1 cellular context compared by ENCODE assay signal in the genomic region with DNA sequence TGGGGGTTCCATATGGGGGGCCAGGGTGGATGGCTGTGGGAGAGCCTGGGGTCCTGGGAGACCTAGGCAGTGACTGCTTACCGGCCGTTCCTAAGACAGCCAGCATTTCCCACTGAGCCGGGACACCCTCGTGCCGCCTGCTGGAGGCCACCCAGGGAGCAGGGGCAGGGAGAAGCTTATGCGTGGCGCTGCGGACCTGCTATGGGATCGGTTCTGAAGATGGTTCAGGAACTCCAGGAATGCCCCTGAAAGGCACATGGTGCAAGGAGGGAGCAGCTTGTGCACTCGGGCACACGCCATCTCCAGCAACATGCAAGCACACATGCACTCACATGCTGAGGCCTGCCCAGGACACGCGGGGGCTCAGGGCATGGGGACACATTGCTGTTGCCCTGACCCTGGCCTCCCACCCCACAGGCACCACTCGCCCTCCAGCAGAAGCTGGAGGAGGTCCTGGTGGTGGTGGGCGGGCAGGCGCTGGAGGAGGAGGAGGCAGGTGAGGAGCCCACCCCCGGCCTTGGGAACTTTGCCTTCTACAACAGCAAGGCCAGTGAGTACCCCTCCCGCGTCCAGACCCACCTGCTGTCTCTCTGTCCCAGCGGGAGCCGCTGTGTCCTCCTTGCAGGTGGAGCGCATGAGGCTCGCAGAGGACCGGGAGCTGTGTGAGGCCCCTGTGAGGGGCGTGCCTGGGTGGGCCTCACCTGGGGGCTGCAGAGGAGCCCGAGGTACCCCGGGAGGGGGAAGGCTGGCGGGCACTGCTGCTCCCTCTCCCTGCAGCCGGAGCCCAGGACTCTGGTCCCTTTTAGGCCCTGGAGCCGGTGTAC.
A peak's percentile ranks its signal among the peaks of the same experiment; 100 is the strongest.
TF ChIP-seq lines count a peak whose summit lies in the region.

No MANE protein-coding gene starts in this region.

TF ChIP-seq in HEK293, 187 proteins besides CTCF, POLR2A, EP300 and RAD21:
- TF ChIP-seq, protein P1, sequence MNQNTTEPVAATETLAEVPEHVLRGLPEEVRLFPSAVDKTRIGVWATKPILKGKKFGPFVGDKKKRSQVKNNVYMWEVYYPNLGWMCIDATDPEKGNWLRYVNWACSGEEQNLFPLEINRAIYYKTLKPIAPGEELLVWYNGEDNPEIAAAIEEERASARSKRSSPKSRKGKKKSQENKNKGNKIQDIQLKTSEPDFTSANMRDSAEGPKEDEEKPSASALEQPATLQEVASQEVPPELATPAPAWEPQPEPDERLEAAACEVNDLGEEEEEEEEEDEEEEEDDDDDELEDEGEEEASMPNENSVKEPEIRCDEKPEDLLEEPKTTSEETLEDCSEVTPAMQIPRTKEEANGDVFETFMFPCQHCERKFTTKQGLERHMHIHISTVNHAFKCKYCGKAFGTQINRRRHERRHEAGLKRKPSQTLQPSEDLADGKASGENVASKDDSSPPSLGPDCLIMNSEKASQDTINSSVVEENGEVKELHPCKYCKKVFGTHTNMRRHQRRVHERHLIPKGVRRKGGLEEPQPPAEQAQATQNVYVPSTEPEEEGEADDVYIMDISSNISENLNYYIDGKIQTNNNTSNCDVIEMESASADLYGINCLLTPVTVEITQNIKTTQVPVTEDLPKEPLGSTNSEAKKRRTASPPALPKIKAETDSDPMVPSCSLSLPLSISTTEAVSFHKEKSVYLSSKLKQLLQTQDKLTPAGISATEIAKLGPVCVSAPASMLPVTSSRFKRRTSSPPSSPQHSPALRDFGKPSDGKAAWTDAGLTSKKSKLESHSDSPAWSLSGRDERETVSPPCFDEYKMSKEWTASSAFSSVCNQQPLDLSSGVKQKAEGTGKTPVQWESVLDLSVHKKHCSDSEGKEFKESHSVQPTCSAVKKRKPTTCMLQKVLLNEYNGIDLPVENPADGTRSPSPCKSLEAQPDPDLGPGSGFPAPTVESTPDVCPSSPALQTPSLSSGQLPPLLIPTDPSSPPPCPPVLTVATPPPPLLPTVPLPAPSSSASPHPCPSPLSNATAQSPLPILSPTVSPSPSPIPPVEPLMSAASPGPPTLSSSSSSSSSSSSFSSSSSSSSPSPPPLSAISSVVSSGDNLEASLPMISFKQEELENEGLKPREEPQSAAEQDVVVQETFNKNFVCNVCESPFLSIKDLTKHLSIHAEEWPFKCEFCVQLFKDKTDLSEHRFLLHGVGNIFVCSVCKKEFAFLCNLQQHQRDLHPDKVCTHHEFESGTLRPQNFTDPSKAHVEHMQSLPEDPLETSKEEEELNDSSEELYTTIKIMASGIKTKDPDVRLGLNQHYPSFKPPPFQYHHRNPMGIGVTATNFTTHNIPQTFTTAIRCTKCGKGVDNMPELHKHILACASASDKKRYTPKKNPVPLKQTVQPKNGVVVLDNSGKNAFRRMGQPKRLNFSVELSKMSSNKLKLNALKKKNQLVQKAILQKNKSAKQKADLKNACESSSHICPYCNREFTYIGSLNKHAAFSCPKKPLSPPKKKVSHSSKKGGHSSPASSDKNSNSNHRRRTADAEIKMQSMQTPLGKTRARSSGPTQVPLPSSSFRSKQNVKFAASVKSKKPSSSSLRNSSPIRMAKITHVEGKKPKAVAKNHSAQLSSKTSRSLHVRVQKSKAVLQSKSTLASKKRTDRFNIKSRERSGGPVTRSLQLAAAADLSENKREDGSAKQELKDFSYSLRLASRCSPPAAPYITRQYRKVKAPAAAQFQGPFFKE (tag by site-specific recombination; IDR thresholded peaks at IDR 0.05; ENCODE audit: borderline replicate concordance): no peak
- no peak for TF ChIP-seq ZNF701 (tag by site-specific recombination; IDR thresholded peaks at IDR 0.05)
- peak; percentile 67 for TF ChIP-seq EGR2 (tag by site-specific recombination; IDR thresholded peaks at IDR 0.05; ENCODE audit: low read depth)
- no peak for TF ChIP-seq ZNF488 (tag by site-specific recombination; IDR thresholded peaks at IDR 0.05)
- TF ChIP-seq ZFHX2 (tag by site-specific recombination; conservative IDR thresholded peaks at IDR 0.05): peak; percentile 80
- TF ChIP-seq ZNF677 (tag by site-specific recombination; IDR thresholded peaks at IDR 0.05): no peak
- TF ChIP-seq GLIS2 (tag by site-specific recombination; IDR thresholded peaks at IDR 0.05): peak; percentile 24
- no peak for TF ChIP-seq KLF7 (tag by site-specific recombination; IDR thresholded peaks at IDR 0.05; ENCODE audit: borderline replicate concordance)
- TF ChIP-seq ZNF341 (tag by site-specific recombination; IDR thresholded peaks at IDR 0.05; ENCODE audit: low read depth): 0 out of 2 replicates have a peak, but pooled peaks have one; percentile 16
